ENCODE assay signal across 8 cellular contexts in the genomic region with DNA sequence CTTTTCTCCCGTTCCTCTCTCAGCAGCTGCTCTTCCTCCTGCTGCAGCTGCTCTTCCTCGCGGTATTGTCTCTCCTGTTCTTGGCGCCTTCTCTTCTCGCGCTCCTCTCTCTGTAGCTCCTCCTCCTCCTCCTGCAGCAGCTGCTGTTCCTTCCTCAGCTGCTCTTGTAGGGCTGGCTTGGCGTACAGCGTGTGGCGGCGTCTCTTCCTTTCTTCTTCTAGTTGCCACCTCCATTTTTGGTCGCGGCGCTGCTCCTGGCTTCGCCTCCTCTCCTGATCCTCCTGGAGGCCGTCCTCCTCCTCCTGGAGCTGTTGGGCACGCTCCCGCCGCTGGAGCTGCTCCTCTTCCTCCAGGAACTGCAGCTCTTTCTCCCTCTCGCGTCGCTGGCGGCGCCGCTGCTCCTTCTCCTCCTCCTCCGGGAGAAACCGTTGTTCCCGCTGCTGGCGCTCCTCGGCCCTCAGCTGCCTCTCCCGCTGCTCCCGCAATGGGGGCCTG. TPM values are rescaled to one million over a fixed set of nuclear protein-coding genes. Genes with fewer than 3 reads are reported as not detected.
DNase-seq lines count a peak whose midpoint lies in the region; ATAC-seq and TF ChIP-seq lines count a peak whose summit lies in the region.

No MANE protein-coding gene starts in this region.

- peak; percentile 76 for DNase-seq in Daoy (ENCODE audit: low read depth)
- peak; percentile 82 for DNase-seq in NB4 (ENCODE audit: low read depth)
- DNase-seq in activated T-helper 2 cell treated with anti-CD3 and anti-CD28 coated beads, Interferon-gamma antibody, Interleukin-2, Interleukin-4, amounts not matched to agents 10 μg/mL and 5 μg/mL and 100 μg/mL, durations not matched to agents 14 hours and 24 hours and 36 hours (ENCODE audit: low spot score): peak; percentile 12
- peak; percentile 22 to 48 for DNase-seq in stimulated activated CD4-positive, alpha-beta T cell treated with anti-CD3 and anti-CD28 coated beads, Interleukin-2, amount 100 ng/mL, for 24 hours
- DNase-seq in mesenteric fat pad (ENCODE audit: low spot score): no peak

- H3K4me3 Mint-ChIP-seq in activated T-helper 2 cell treated with anti-CD3 and anti-CD28 coated beads, Interferon-gamma antibody, Interleukin-2, Interleukin-4, amounts not matched to agents 10 μg/mL and 5 μg/mL and 100 μg/mL, durations not matched to agents 14 hours and 24 hours and 36 hours (ENCODE audit: low read depth): no peak overlapping the region
- no peak overlapping the region for H3K4me3 Mint-ChIP-seq in stimulated activated memory B cell treated with anti-CD40 and anti-IgM and Interleukin-4, amounts not matched to agents 10 μg/mL and 1 μg/mL and 100 μg/mL, for 72 hours

- peaks cover 1% of the 10 kb centered on the region for H3K27me3 Mint-ChIP-seq in activated T-helper 2 cell treated with anti-CD3 and anti-CD28 coated beads, Interferon-gamma antibody, Interleukin-2, Interleukin-4, amounts not matched to agents 10 μg/mL and 5 μg/mL and 100 μg/mL, durations not matched to agents 14 hours and 24 hours and 36 hours (ENCODE audit: low read depth)
- no peaks in the 10 kb centered on the region for H3K27me3 Mint-ChIP-seq in stimulated activated memory B cell treated with anti-CD40 and anti-IgM and Interleukin-4, amounts not matched to agents 10 μg/mL and 1 μg/mL and 100 μg/mL, for 72 hours

- no peak for TF ChIP-seq CTCF in NB4 (IDR thresholded peaks at IDR 0.05; ENCODE audit: low read depth, low read length)

- H3K36me3 ChIP-seq in iPS-15b (ENCODE audit: control insufficient read depth, insufficient read depth, low read length): no peaks in the 10 kb centered on the region

- H3K27ac Mint-ChIP-seq in activated T-helper 2 cell treated with anti-CD3 and anti-CD28 coated beads, Interferon-gamma antibody, Interleukin-2, Interleukin-4, amounts not matched to agents 10 μg/mL and 5 μg/mL and 100 μg/mL, durations not matched to agents 14 hours and 24 hours and 36 hours: no peak overlapping the region
- H3K27ac Mint-ChIP-seq in stimulated activated memory B cell treated with anti-CD40 and anti-IgM and Interleukin-4, amounts not matched to agents 10 μg/mL and 1 μg/mL and 100 μg/mL, for 72 hours: no peak overlapping the region

- no peaks in the 10 kb centered on the region for H3K4me1 ChIP-seq in iPS-15b (ENCODE audit: control insufficient read depth, insufficient read depth, low read length)

- H3K27me3 ChIP-seq in iPS-15b (ENCODE audit: control insufficient read depth, insufficient read depth, low read length): peaks cover 98% of the 10 kb centered on the region

- no peaks in the 10 kb centered on the region for H3K9me3 Mint-ChIP-seq in activated T-helper 2 cell treated with anti-CD3 and anti-CD28 coated beads, Interferon-gamma antibody, Interleukin-2, Interleukin-4, amounts not matched to agents 10 μg/mL and 5 μg/mL and 100 μg/mL, durations not matched to agents 14 hours and 24 hours and 36 hours
- H3K9me3 Mint-ChIP-seq in stimulated activated memory B cell treated with anti-CD40 and anti-IgM and Interleukin-4, amounts not matched to agents 10 μg/mL and 1 μg/mL and 100 μg/mL, for 72 hours: no peaks in the 10 kb centered on the region

- intact Hi-C loops in activated T-helper 2 cell treated with anti-CD3 and anti-CD28 coated beads, Interferon-gamma antibody, Interleukin-2, Interleukin-4, amounts not matched to agents 10 μg/mL and 5 μg/mL and 100 μg/mL, durations not matched to agents 14 hours and 24 hours and 36 hours (cut with micrococcal nuclease): loop anchor here (2.0 to 5.0 kb wide), 2 partner anchors 58 to 78 kb away; no protein-coding TSS in a partner anchor

- peaks cover 3% of the 10 kb centered on the region for H3K36me3 Mint-ChIP-seq in activated T-helper 2 cell treated with anti-CD3 and anti-CD28 coated beads, Interferon-gamma antibody, Interleukin-2, Interleukin-4, amounts not matched to agents 10 μg/mL and 5 μg/mL and 100 μg/mL, durations not matched to agents 14 hours and 24 hours and 36 hours (ENCODE audit: low read depth)
- no peaks in the 10 kb centered on the region for H3K36me3 Mint-ChIP-seq in stimulated activated memory B cell treated with anti-CD40 and anti-IgM and Interleukin-4, amounts not matched to agents 10 μg/mL and 1 μg/mL and 100 μg/mL, for 72 hours

- H3K9ac ChIP-seq in iPS-15b (ENCODE audit: low read depth, low read length): no peak overlapping the region

- peaks cover 2% of the 10 kb centered on the region for H3K4me1 Mint-ChIP-seq in activated T-helper 2 cell treated with anti-CD3 and anti-CD28 coated beads, Interferon-gamma antibody, Interleukin-2, Interleukin-4, amounts not matched to agents 10 μg/mL and 5 μg/mL and 100 μg/mL, durations not matched to agents 14 hours and 24 hours and 36 hours (ENCODE audit: low read depth)
- no peaks in the 10 kb centered on the region for H3K4me1 Mint-ChIP-seq in stimulated activated memory B cell treated with anti-CD40 and anti-IgM and Interleukin-4, amounts not matched to agents 10 μg/mL and 1 μg/mL and 100 μg/mL, for 72 hours

- H3K9me3 ChIP-seq in iPS-15b (ENCODE audit: control insufficient read depth, insufficient read depth, low read length): peaks cover 4% of the 10 kb centered on the region

- no peak for ATAC-seq in GM18519 (IDR thresholded peaks at IDR 0.05; ENCODE audit: low FRiP score, unreplicated experiment)
- no peak for ATAC-seq in stimulated activated memory B cell treated with anti-CD40 and anti-IgM and Interleukin-4, amounts not matched to agents 10 μg/mL and 1 μg/mL and 100 μg/mL, for 72 hours

- H3K4me3 ChIP-seq in NB4 (ENCODE audit: low read depth, low read length) (peak overlapping the region; percentile 60), iPS-15b (ENCODE audit: low read depth, low read length) (peak overlapping the region; percentile 44)

- TF ChIP-seq POLR2A in NB4 (IDR thresholded peaks at IDR 0.05; ENCODE audit: extremely low read depth, insufficient read length): peak; percentile 31

RNA-seq across cellular contexts. Expression of gene TCHH, which starts 4.8 kb away (rescaled TPM):
- 0.29 TPM in 1 of 2 replicates, not detected in the other for total RNA-seq in Daoy (2014; rRNA removed; shearing (Covaris generic))
- 0.02 TPM in 1 of 2 replicates, not detected in the other for total RNA-seq in activated T-helper 2 cell treated with anti-CD3 and anti-CD28 coated beads, Interferon-gamma antibody, Interleukin-2, Interleukin-4, amounts not matched to agents 10 μg/mL and 5 μg/mL and 100 μg/mL, durations not matched to agents 14 hours and 24 hours and 36 hours
- 1.1 TPM for total RNA-seq in mesenteric fat pad

RNA-seq across cellular contexts. Expression of gene TCHHL1, which starts 21.5 kb away (rescaled TPM):
- not detected in 2 replicates for total RNA-seq in Daoy (2014; rRNA removed; shearing (Covaris generic))
- total RNA-seq in activated T-helper 2 cell treated with anti-CD3 and anti-CD28 coated beads, Interferon-gamma antibody, Interleukin-2, Interleukin-4, amounts not matched to agents 10 μg/mL and 5 μg/mL and 100 μg/mL, durations not matched to agents 14 hours and 24 hours and 36 hours: not detected in 2 replicates
- 0.42 TPM for total RNA-seq in mesenteric fat pad

RNA-seq across cellular contexts. Expression of gene RPTN, which starts 48.6 kb away (rescaled TPM):
- not detected in 2 replicates for total RNA-seq in Daoy (2014; rRNA removed; shearing (Covaris generic))
- not detected in 2 replicates for total RNA-seq in activated T-helper 2 cell treated with anti-CD3 and anti-CD28 coated beads, Interferon-gamma antibody, Interleukin-2, Interleukin-4, amounts not matched to agents 10 μg/mL and 5 μg/mL and 100 μg/mL, durations not matched to agents 14 hours and 24 hours and 36 hours
- not detected for total RNA-seq in mesenteric fat pad
